13 cellular contexts compared by ENCODE assay signal in genomic region chr2:98606431-98606830, GRCh38. TPM values are rescaled to one million over a fixed set of nuclear protein-coding genes. Genes with fewer than 3 reads are reported as not detected.
DNase-seq lines count a peak whose midpoint lies in the region; ATAC-seq and TF ChIP-seq lines count a peak whose summit lies in the region.
"Had no signal": no experiment of that assay in that cellular context is flagged by ENCODE, and none has a peak within 500 bp of the region (broad histone marks: within the 10 kb centered on the region; RNA-seq: fewer than 3 reads in every experiment).

No MANE protein-coding gene starts in this region.

- H3K4me1 ChIP-seq in BLaER1 treated with 17β-estradiol and CSF1 and Interleukin-3, amounts not matched to agents 10 nM and 100 nM, result peaks cover 34 to 45% (median 40%) of the 10 kb centered on the region in 10 experiments
- peaks cover 7 to 22% of the 10 kb centered on the region in 2 experiments; a peak in 3 of 4 replicates for H3K4me1 ChIP-seq in HCT116 (ENCODE audit: control insufficient read depth in 1 of 2, insufficient read depth in 2 of 2, low read length in 2 of 2)

- H3K9ac ChIP-seq in BLaER1 treated with 17β-estradiol and CSF1 and Interleukin-3, amounts not matched to agents 10 nM and 100 nM, result peak overlapping the region in 6 of 11 experiments; percentile 90 to 99 (median 94); a peak in 8 of 22 replicates
- H3K9ac ChIP-seq in HCT116 (ENCODE audit: low read length), result no peak overlapping the region

- TF ChIP-seq RAD21 in HCT116 (IDR thresholded peaks at IDR 0.05; ENCODE audit: low read depth), result no peak

- H3K9me3 Mint-ChIP-seq in activated naive CD8-positive, alpha-beta T cell treated with anti-CD3 and anti-CD28 coated beads, Interleukin-2, amount 10 ng/mL, durations not matched to agents 7 days and 5 days, result no peaks in the 10 kb centered on the region
- H3K9me3 Mint-ChIP-seq in naive thymus-derived CD8-positive, alpha-beta T cell, result no peaks in the 10 kb centered on the region

- no TSS peak for BruUV-seq in HCT116 (replicated peaks; lab: Mats Ljungman, UMichigan)

- peak overlapping the region in 1 of 11 experiments; percentile 91; a peak in 2 of 22 replicates for H3K27ac ChIP-seq in BLaER1 treated with 17β-estradiol and CSF1 and Interleukin-3, amounts not matched to agents 10 nM and 100 nM
- H3K27ac ChIP-seq in HCT116 (ENCODE audit: low read depth, low read length), result no peak overlapping the region
- H3K27ac ChIP-seq: RWPE1 had no signal

- no peaks in the 10 kb centered on the region for H3K27me3 Mint-ChIP-seq in activated naive CD8-positive, alpha-beta T cell treated with anti-CD3 and anti-CD28 coated beads, Interleukin-2, amount 10 ng/mL, durations not matched to agents 7 days and 5 days
- H3K27me3 Mint-ChIP-seq in naive thymus-derived CD8-positive, alpha-beta T cell, result no peaks in the 10 kb centered on the region

- intact Hi-C loops in HCT116 (cut with micrococcal nuclease), result no loop called here

- peak overlapping the region in 4 of 10 experiments; percentile 86 to 97 (median 92); a peak in 4 of 20 replicates for H3K4me3 ChIP-seq in BLaER1 treated with 17β-estradiol and CSF1 and Interleukin-3, amounts not matched to agents 10 nM and 100 nM
- H3K4me3 ChIP-seq in HCT116 (replicated peaks in 1 of 2; ENCODE audit: low read depth in 1 of 2, low read length in 2 of 2), result no peak overlapping the region

- no peak for TF ChIP-seq CTCF in HCT116 (IDR thresholded peaks at IDR 0.05 in 2 of 3, conservative IDR thresholded peaks at IDR 0.05 in 1 of 3; ENCODE audit: borderline replicate concordance in 1 of 3, insufficient read depth in 1 of 3, low read depth in 2 of 3, low read length in 2 of 3)

- H3K36me3 Mint-ChIP-seq in activated naive CD8-positive, alpha-beta T cell treated with anti-CD3 and anti-CD28 coated beads, Interleukin-2, amount 10 ng/mL, durations not matched to agents 7 days and 5 days, result peaks cover 11% of the 10 kb centered on the region
- peaks cover 0 to 44% (median 3%) of the 10 kb centered on the region in 3 donors for H3K36me3 Mint-ChIP-seq in naive thymus-derived CD8-positive, alpha-beta T cell

- POLR2A ChIA-PET in HCT116 (lab: Charles Lee), result no interaction called here
- POLR2A ChIA-PET in activated naive CD8-positive, alpha-beta T cell treated with anti-CD3 and anti-CD28 coated beads, Interleukin-2, amount 10 ng/mL, durations not matched to agents 7 days and 5 days (lab: Charles Lee), result no interaction called here
- POLR2A ChIA-PET in naive thymus-derived CD8-positive, alpha-beta T cell (lab: Charles Lee), result interaction anchor here (0.8 to 2.1 kb wide), 4 partner anchors 10 to 164 kb away, joined by 3 to 5 read pairs (median 3); partner anchors contain the start of gene MGAT4A

- H3K4me3 Mint-ChIP-seq in activated naive CD8-positive, alpha-beta T cell treated with anti-CD3 and anti-CD28 coated beads, Interleukin-2, amount 10 ng/mL, durations not matched to agents 7 days and 5 days, result no peak overlapping the region
- peak overlapping the region in 9 of 10 donors; percentile 87 to 97 (median 92) for H3K4me3 Mint-ChIP-seq in naive thymus-derived CD8-positive, alpha-beta T cell

- no peaks in the 10 kb centered on the region for H3K27me3 ChIP-seq in BLaER1 treated with 17β-estradiol and CSF1 and Interleukin-3, amounts not matched to agents 10 nM and 100 nM
- H3K27me3 ChIP-seq in HCT116 (ENCODE audit: insufficient read depth, low read length), result no peaks in the 10 kb centered on the region

- peak overlapping the region; percentile 12 for H3K27ac Mint-ChIP-seq in activated naive CD8-positive, alpha-beta T cell treated with anti-CD3 and anti-CD28 coated beads, Interleukin-2, amount 10 ng/mL, durations not matched to agents 7 days and 5 days
- peak overlapping the region; percentile 83 to 97 (median 93) for H3K27ac Mint-ChIP-seq in naive thymus-derived CD8-positive, alpha-beta T cell

- RAD21 ChIA-PET in HCT116 (lab: Charles Lee; ENCODE audit: low non-redundant PET in 1 of 2, low total read pairs in 2 of 2, uncharacterized antibody in 2 of 2, unreplicated experiment in 2 of 2), result no interaction called here

- peaks cover 0 to 43% (median 11%) of the 10 kb centered on the region in 11 experiments; a peak in 9 of 22 replicates for H4K20me1 ChIP-seq in BLaER1 treated with 17β-estradiol and CSF1 and Interleukin-3, amounts not matched to agents 10 nM and 100 nM
- H4K20me1 ChIP-seq in HCT116 (ENCODE audit: insufficient read depth), result no peaks in the 10 kb centered on the region; the same call in 1 of the 2 replicates

- ATAC-seq in HCT116 (no peak), GM18867 (IDR thresholded peaks at IDR 0.05; ENCODE audit: unreplicated experiment) (no peak)
- no peak for ATAC-seq in activated naive CD8-positive, alpha-beta T cell treated with anti-CD3 and anti-CD28 coated beads, Interleukin-2, amount 10 ng/mL, durations not matched to agents 7 days and 5 days (ENCODE audit: low read depth)
- ATAC-seq in naive thymus-derived CD8-positive, alpha-beta T cell, result no peak

- no peak overlapping the region for H2AFZ ChIP-seq in HCT116 (ENCODE audit: low read depth, low read length, poor library complexity, severe bottlenecking)

- H3K9me3 ChIP-seq in BLaER1 treated with 17β-estradiol and CSF1 and Interleukin-3, amounts not matched to agents 10 nM and 100 nM (replicated peaks in 1 of 11), result no peaks in the 10 kb centered on the region
- H3K9me3 ChIP-seq in HCT116 (ENCODE audit: control insufficient read depth in 1 of 2, insufficient read depth in 1 of 2, low read depth in 1 of 2, low read length in 2 of 2), result no peaks in the 10 kb centered on the region

- CTCF ChIA-PET in HCT116 (lab: Charles Lee), result no interaction called here

- H3K79me2 ChIP-seq in HCT116 (ENCODE audit: insufficient read depth, low read length), result peaks cover 76% of the 10 kb centered on the region

- peaks cover 30 to 59% (median 43%) of the 10 kb centered on the region in 11 experiments for H3K36me3 ChIP-seq in BLaER1 treated with 17β-estradiol and CSF1 and Interleukin-3, amounts not matched to agents 10 nM and 100 nM
- H3K36me3 ChIP-seq in HCT116 (ENCODE audit: control insufficient read depth in 1 of 2, insufficient read depth in 2 of 2, low read length in 2 of 2), result peaks cover 15 to 19% of the 10 kb centered on the region in 2 experiments; a peak in 3 of 4 replicates

- DNase-seq in HCT116 (ENCODE audit: low read depth, low spot score) (no peak), NCI-H345 (lab: John Stamatoyannopoulos, UW) (no peak), SW 1271 (lab: John Stamatoyannopoulos, UW) (no peak), hepatic stellate cell (ENCODE audit: low spot score) (no peak)
- DNase-seq in activated naive CD8-positive, alpha-beta T cell treated with anti-CD3 and anti-CD28 coated beads, Interleukin-2, amount 10 ng/mL, durations not matched to agents 7 days and 5 days, result no peak
- DNase-seq in naive thymus-derived CD8-positive, alpha-beta T cell, result no peak
- DNase-seq: activated CD8-positive, alpha-beta memory T cell treated with anti-CD3 and anti-CD28 coated beads, Interleukin-2, amount 50 U/mL, for 48 hours; central memory CD4-positive, alpha-beta T cell; NCI-H1105 treated with DMSO at 0.1 percent for 48 hours; NCI-H446 treated with DMSO at 0.1 percent for 48 hours had no signal

- H3K4me1 Mint-ChIP-seq in activated naive CD8-positive, alpha-beta T cell treated with anti-CD3 and anti-CD28 coated beads, Interleukin-2, amount 10 ng/mL, durations not matched to agents 7 days and 5 days, result peaks cover 44% of the 10 kb centered on the region
- peaks cover 36 to 67% (median 65%) of the 10 kb centered on the region in 4 donors for H3K4me1 Mint-ChIP-seq in naive thymus-derived CD8-positive, alpha-beta T cell

- TF ChIP-seq POLR2A in HCT116 (IDR thresholded peaks at IDR 0.05; ENCODE audit: borderline replicate concordance, extremely low read depth, insufficient read depth, insufficient read length), result no peak

- H3K9me2 ChIP-seq in HCT116 (ENCODE audit: insufficient read depth), result no peaks in the 10 kb centered on the region

- peak overlapping the region; percentile 78 to 98 (median 96) for H3K4me2 ChIP-seq in BLaER1 treated with 17β-estradiol and CSF1 and Interleukin-3, amounts not matched to agents 10 nM and 100 nM
- H3K4me2 ChIP-seq in HCT116 (ENCODE audit: low read length), result peak overlapping the region; percentile 95

TF ChIP-seq in HCT116, 20 proteins besides CTCF, POLR2A, EP300 and RAD21 (continues in another document):
- TF ChIP-seq, protein P1, sequence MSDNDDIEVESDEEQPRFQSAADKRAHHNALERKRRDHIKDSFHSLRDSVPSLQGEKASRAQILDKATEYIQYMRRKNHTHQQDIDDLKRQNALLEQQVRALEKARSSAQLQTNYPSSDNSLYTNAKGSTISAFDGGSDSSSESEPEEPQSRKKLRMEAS (IDR thresholded peaks at IDR 0.05), result no peak
- no peak for TF ChIP-seq FOSL1 (IDR thresholded peaks at IDR 0.05; ENCODE audit: low read depth)
- no peak for TF ChIP-seq EZH2 (IDR thresholded peaks at IDR 0.05)
- TF ChIP-seq JUND (IDR thresholded peaks at IDR 0.05), result no peak

RNA-seq across cellular contexts. Expression of gene COA5, which starts 1.9 kb away (rescaled TPM):
- 18.6 TPM for total RNA-seq in HCT116 (2021; ENCODE audit: unreplicated experiment)
- polyA plus RNA-seq in HCT116 (2012), result 15.1 and 18.6 TPM in 2 replicates
- total RNA-seq in activated naive CD8-positive, alpha-beta T cell treated with anti-CD3 and anti-CD28 coated beads, Interleukin-2, amount 10 ng/mL, durations not matched to agents 7 days and 5 days, result 10 to 100 TPM; 36.2 to 36.7 TPM
- 10 to 100 TPM; 44.9 to 48.6 TPM for total RNA-seq in naive thymus-derived CD8-positive, alpha-beta T cell
- 10 to 100 TPM; 29.8 to 43.8 (median 42.4) TPM for polyA plus RNA-seq in naive thymus-derived CD8-positive, alpha-beta T cell

RNA-seq across cellular contexts. Expression of gene UNC50, which starts 2.0 kb away (rescaled TPM):
- 33.0 TPM for total RNA-seq in HCT116 (2021; ENCODE audit: unreplicated experiment)
- 17.8 and 21.7 TPM in 2 replicates for polyA plus RNA-seq in HCT116 (2012)
- 10 to 100 TPM; 31.3 to 34.9 TPM for total RNA-seq in activated naive CD8-positive, alpha-beta T cell treated with anti-CD3 and anti-CD28 coated beads, Interleukin-2, amount 10 ng/mL, durations not matched to agents 7 days and 5 days
- 10 to 100 TPM; 41.3 to 45.1 TPM for total RNA-seq in naive thymus-derived CD8-positive, alpha-beta T cell
- polyA plus RNA-seq in naive thymus-derived CD8-positive, alpha-beta T cell, result 10 to 100 TPM; 32.1 to 41.7 (median 36.3) TPM
